ENCODE assay signal across 29 cellular contexts in genomic region chr6:128557086-128557485, GRCh38.
"Had no signal": no experiment of that assay in that cellular context is flagged by ENCODE, and none has a peak within 500 bp of the region (broad histone marks: within the 10 kb centered on the region; RNA-seq: fewer than 3 reads in every experiment).

No MANE protein-coding gene starts in this region.

- DNase-seq: dermis blood vessel endothelial cell; effector memory CD4-positive, alpha-beta T cell; erythroblast; esophagus squamous epithelium; foreskin melanocyte; head of caudate nucleus; left cardiac atrium; left lung; mesenchymal stem cell; midbrain; naive thymus-derived CD8-positive, alpha-beta T cell; nephron progenitor cell; nucleus accumbens; posterior cingulate gyrus; psoas muscle; right cardiac atrium; sigmoid colon; stimulated activated CD4-positive, alpha-beta T cell treated with anti-CD3 and anti-CD28 coated beads, Interleukin-2, amount 100 ng/mL, for 24 hours; stimulated activated CD4-positive, alpha-beta T cell treated with anti-CD3 and anti-CD28 coated beads, Interleukin-4, amount 100 ng/mL, for 24 hours; stimulated activated naive CD4-positive, alpha-beta T cell treated with Interleukin-2 at 50 U/mL for 16 hours; stomach; testis; tibial artery had no signal

- H3K27ac Mint-ChIP-seq: naive thymus-derived CD8-positive, alpha-beta T cell; nephron progenitor cell; stimulated activated effector memory CD8-positive, alpha-beta T cell treated with anti-CD3 and anti-CD28 coated beads, Interleukin-12 subunit alpha, Interleukin-12 subunit beta, amount 100 ng/mL, for 72 hours; type B pancreatic cell had no signal

- H3K27ac ChIP-seq: coronary artery, esophagus squamous epithelium, left lung, psoas muscle, sigmoid colon, stomach, testis, tibial artery had no signal

- ATAC-seq: left cardiac atrium; left lung; naive thymus-derived CD8-positive, alpha-beta T cell; psoas muscle; right cardiac atrium; stimulated activated effector memory CD8-positive, alpha-beta T cell treated with anti-CD3 and anti-CD28 coated beads, Interleukin-12 subunit alpha, Interleukin-12 subunit beta, amount 100 ng/mL, for 72 hours had no signal

- FAIRE-seq: endometrium, islet of Langerhans had no signal

- H3K9me3 Mint-ChIP-seq: central memory CD8-positive, alpha-beta T cell; nephron progenitor cell; stimulated activated effector memory CD8-positive, alpha-beta T cell treated with anti-CD3 and anti-CD28 coated beads, Interleukin-12 subunit alpha, Interleukin-12 subunit beta, amount 100 ng/mL, for 72 hours; type B pancreatic cell had no signal

- H3K27me3 ChIP-seq: esophagus squamous epithelium, left lung, sigmoid colon, stomach, testis, tibial artery had no signal

- H3K4me3 Mint-ChIP-seq: central memory CD8-positive, alpha-beta T cell; naive thymus-derived CD8-positive, alpha-beta T cell; nephron progenitor cell; stimulated activated effector memory CD8-positive, alpha-beta T cell treated with anti-CD3 and anti-CD28 coated beads, Interleukin-12 subunit alpha, Interleukin-12 subunit beta, amount 100 ng/mL, for 72 hours; type B pancreatic cell had no signal

- H3K27me3 Mint-ChIP-seq: type B pancreatic cell had no signal

- H3K36me3 ChIP-seq: esophagus squamous epithelium, left lung, sigmoid colon, stomach, tibial artery had no signal

- H3K36me3 Mint-ChIP-seq: stimulated activated effector memory CD8-positive, alpha-beta T cell treated with anti-CD3 and anti-CD28 coated beads, Interleukin-12 subunit alpha, Interleukin-12 subunit beta, amount 100 ng/mL, for 72 hours; type B pancreatic cell had no signal

- H3K9me3 ChIP-seq: esophagus squamous epithelium, left lung, psoas muscle, sigmoid colon, stomach, testis, tibial artery had no signal

- H3K4me3 ChIP-seq: coronary artery, esophagus squamous epithelium, left lung, psoas muscle, sigmoid colon, stomach, testis, tibial artery had no signal

- H3K4me1 ChIP-seq: esophagus squamous epithelium, left lung, psoas muscle, sigmoid colon, stomach, testis, tibial artery had no signal

- H3K4me1 Mint-ChIP-seq: central memory CD8-positive, alpha-beta T cell; nephron progenitor cell; stimulated activated effector memory CD8-positive, alpha-beta T cell treated with anti-CD3 and anti-CD28 coated beads, Interleukin-12 subunit alpha, Interleukin-12 subunit beta, amount 100 ng/mL, for 72 hours had no signal
